In genomic region chr5:119328753-119329602, GRCh38 we compare ENCODE assay signal across 10 cellular contexts. TPM values are rescaled to one million over a fixed set of nuclear protein-coding genes. Genes with fewer than 3 reads are reported as not detected.
DNase-seq lines count a peak whose midpoint lies in the region; ATAC-seq, FAIRE-seq and TF ChIP-seq lines count a peak whose summit lies in the region.
"Had no signal": no experiment of that assay in that cellular context is flagged by ENCODE, and none has a peak within 500 bp of the region (broad histone marks: within the 10 kb centered on the region; RNA-seq: fewer than 3 reads in every experiment).

No MANE protein-coding gene starts in this region.

- no peaks in the 10 kb centered on the region for H3K27me3 ChIP-seq in keratinocyte (ENCODE audit: control insufficient read depth, extremely low read depth, insufficient read depth, low read length)
- H3K27me3 ChIP-seq in upper lobe of right lung = no peaks in the 10 kb centered on the region
- H3K27me3 ChIP-seq in psoas muscle (ENCODE audit: insufficient read depth in 3 of 3, low read length in 2 of 3) = no peaks in the 10 kb centered on the region
- H3K27me3 ChIP-seq: heart left ventricle had no signal

- H3K27ac ChIP-seq in keratinocyte (ENCODE audit: control insufficient read depth, insufficient read depth, low read length) = peak overlapping the region; percentile 42
- peak overlapping the region; percentile 14 for H3K27ac ChIP-seq in upper lobe of right lung
- no peak overlapping the region for H3K27ac ChIP-seq in psoas muscle

- H2AFZ ChIP-seq in keratinocyte (ENCODE audit: control insufficient read depth, low read length) = no peak overlapping the region

- peak; percentile 71 for ATAC-seq in activated CD8-positive, alpha-beta memory T cell treated with anti-CD3 and anti-CD28 coated beads, Interleukin-2, amount 10 ng/mL, durations not matched to agents 7 days and 5 days
- no peak for ATAC-seq in upper lobe of right lung
- no peak for ATAC-seq in HG03108 (IDR thresholded peaks at IDR 0.05; ENCODE audit: unreplicated experiment)
- no peak for ATAC-seq in psoas muscle

- dilution Hi-C loops in keratinocyte (cut with MboI; ENCODE audit: extremely low pct_ligation_motif_present, low sequenced_read_pairs) = no loop called here

- H3K9ac ChIP-seq in keratinocyte (ENCODE audit: control insufficient read depth, extremely low read depth, insufficient read depth, low read length) = peak overlapping the region; percentile 19

- H3K27ac Mint-ChIP-seq in activated CD8-positive, alpha-beta memory T cell treated with anti-CD3 and anti-CD28 coated beads, Interleukin-2, amount 10 ng/mL, durations not matched to agents 7 days and 5 days = peak overlapping the region; percentile 92

- no peaks in the 10 kb centered on the region for H4K20me1 ChIP-seq in keratinocyte (ENCODE audit: control insufficient read depth, extremely low read depth, insufficient read depth, low read length)

- CTCF ChIA-PET in activated CD8-positive, alpha-beta memory T cell treated with anti-CD3 and anti-CD28 coated beads, Interleukin-2, amount 10 ng/mL, durations not matched to agents 7 days and 5 days (lab: Charles Lee) = interaction anchor here (1.0 to 5.5 kb wide), 7 partner anchors 11 to 83 kb away, joined by 3 to 37 read pairs (median 5); no protein-coding TSS in a partner anchor

- no peak for TF ChIP-seq CTCF in keratinocyte (optimal IDR thresholded peaks at IDR 0.05 in 1 of 3, IDR thresholded peaks at IDR 0.05 in 1 of 3, conservative IDR thresholded peaks at IDR 0.05 in 1 of 3; ENCODE audit: extremely low read depth in 1 of 3, insufficient read depth in 2 of 3, low read length in 3 of 3)
- no peak for TF ChIP-seq CTCF in upper lobe of right lung (IDR thresholded peaks at IDR 0.05)
- no peak for TF ChIP-seq CTCF in psoas muscle (IDR thresholded peaks at IDR 0.05)

- no peaks in the 10 kb centered on the region for H3K9me3 Mint-ChIP-seq in activated CD8-positive, alpha-beta memory T cell treated with anti-CD3 and anti-CD28 coated beads, Interleukin-2, amount 10 ng/mL, durations not matched to agents 7 days and 5 days (ENCODE audit: low read depth)

- H3K27me3 Mint-ChIP-seq in activated CD8-positive, alpha-beta memory T cell treated with anti-CD3 and anti-CD28 coated beads, Interleukin-2, amount 10 ng/mL, durations not matched to agents 7 days and 5 days = no peaks in the 10 kb centered on the region

- WGBS in psoas muscle, 3 donors = 77 to 81% (median 79%) methylated on average over 10 of the region's 10 CpGs

- peak overlapping the region; percentile 47 for H3K4me3 Mint-ChIP-seq in activated CD8-positive, alpha-beta memory T cell treated with anti-CD3 and anti-CD28 coated beads, Interleukin-2, amount 10 ng/mL, durations not matched to agents 7 days and 5 days

- H3K4me1 ChIP-seq in keratinocyte (ENCODE audit: control insufficient read depth, extremely low read depth, insufficient read depth, low read length) (peaks cover 42% of the 10 kb centered on the region), upper lobe of right lung (peaks cover 4% of the 10 kb centered on the region), psoas muscle (no peaks in the 10 kb centered on the region)

- DNase-seq in activated CD8-positive, alpha-beta memory T cell treated with anti-CD3 and anti-CD28 coated beads, Interleukin-2, amount 10 ng/mL, durations not matched to agents 7 days and 5 days = peak; percentile 83
- no peak for DNase-seq in activated CD8-positive, alpha-beta memory T cell treated with anti-CD3 and anti-CD28 coated beads for 24 hours
- DNase-seq in activated T-helper 1 cell treated with Interleukin-2 at 50 U/mL for 16 hours (ENCODE audit: low read depth) (peak; percentile 43), keratinocyte (ENCODE audit: low read depth, low spot score) (no peak), upper lobe of right lung (no peak), medulla oblongata (ENCODE audit: extremely low spot score) (no peak), psoas muscle (no peak)
- DNase-seq: heart left ventricle, NCI-H2081 treated with DMSO at 0.1 percent for 48 hours had no signal

- H3K9me3 ChIP-seq in keratinocyte (ENCODE audit: control insufficient read depth, low read depth, low read length) (no peaks in the 10 kb centered on the region), upper lobe of right lung (no peaks in the 10 kb centered on the region), psoas muscle (no peaks in the 10 kb centered on the region)
- H3K9me3 ChIP-seq: heart left ventricle had no signal

- peak overlapping the region; percentile 26 for H3K4me2 ChIP-seq in keratinocyte (ENCODE audit: control insufficient read depth, extremely low read depth, insufficient read depth, low read depth, low read length)

- FAIRE-seq in keratinocyte (lab: Jason Lieb, UNC) = peak; percentile 26

- intact Hi-C loops in upper lobe of right lung (cut with DNase I) (no loop called here), psoas muscle (cut with DNase I) (no loop called here)

- H3K4me1 Mint-ChIP-seq in activated CD8-positive, alpha-beta memory T cell treated with anti-CD3 and anti-CD28 coated beads, Interleukin-2, amount 10 ng/mL, durations not matched to agents 7 days and 5 days = peaks cover 89% of the 10 kb centered on the region

- H3K36me3 ChIP-seq in keratinocyte (ENCODE audit: control insufficient read depth in 2 of 2, extremely low read depth in 1 of 2, insufficient read depth in 2 of 2, low read length in 2 of 2) = no peaks in the 10 kb centered on the region
- H3K36me3 ChIP-seq in upper lobe of right lung = no peaks in the 10 kb centered on the region
- H3K36me3 ChIP-seq in psoas muscle (ENCODE audit: insufficient read depth in 1 of 2, low read depth in 1 of 2) = no peaks in the 10 kb centered on the region
- H3K36me3 ChIP-seq: heart left ventricle had no signal

- H3K36me3 Mint-ChIP-seq in activated CD8-positive, alpha-beta memory T cell treated with anti-CD3 and anti-CD28 coated beads, Interleukin-2, amount 10 ng/mL, durations not matched to agents 7 days and 5 days = peaks cover 8% of the 10 kb centered on the region

- H3K9me1 ChIP-seq in keratinocyte (ENCODE audit: control insufficient read depth, extremely low read depth, insufficient read depth, low read length) = peaks cover 2% of the 10 kb centered on the region

- peaks cover 19% of the 10 kb centered on the region for H3K79me2 ChIP-seq in keratinocyte (ENCODE audit: control insufficient read depth, insufficient read depth, low read length)

- H3K4me3 ChIP-seq in keratinocyte (ENCODE audit: control insufficient read depth in 2 of 3, extremely low read depth in 1 of 3, insufficient read depth in 2 of 3, low read depth in 1 of 3, low read length in 3 of 3) (no peak overlapping the region), upper lobe of right lung (no peak overlapping the region), psoas muscle (no peak overlapping the region)
- H3K4me3 ChIP-seq: heart left ventricle had no signal

RNA-seq across cellular contexts. Expression of gene TNFAIP8, which starts 26.8 kb away (rescaled TPM):
- 100 to 1,000 TPM; 106 to 109 TPM for total RNA-seq in activated CD8-positive, alpha-beta memory T cell treated with anti-CD3 and anti-CD28 coated beads, Interleukin-2, amount 10 ng/mL, durations not matched to agents 7 days and 5 days
- 12.5 to 20.8 TPM (median 15.6 TPM) in 3 replicates for polyA plus RNA-seq in keratinocyte
- 35.7 TPM for polyA plus RNA-seq in keratinocyte (2011; ENCODE audit: low read depth)
- polyA plus RNA-seq in keratinocyte (2011; cell fraction: cytosol; rRNA removed) = 9.4 and 14.7 TPM in 2 replicates
- 12.1 and 15.3 TPM in 2 replicates for polyA plus RNA-seq in keratinocyte (2011; cell fraction: nucleus; rRNA removed)
- 10.3 and 27.0 TPM in 2 replicates for polyA plus RNA-seq in keratinocyte (2012; ENCODE audit: low replicate concordance)
- polyA minus RNA-seq in keratinocyte = 0.23 to 15.2 TPM (median 7.0 TPM) in 3 replicates
- 9.6 TPM for polyA minus RNA-seq in keratinocyte (2011; cell fraction: cytosol; rRNA and poly(A)+ RNA removed)
- 7.2 and 13.7 TPM in 2 replicates for polyA minus RNA-seq in keratinocyte (2011; cell fraction: nucleus; rRNA and poly(A)+ RNA removed)
- 22.4 TPM for total RNA-seq in upper lobe of right lung
- 1 to 10 TPM in 3 of 4 donors, under 1 TPM in 1; 0.73 to 2.5 (median 2.1) TPM for total RNA-seq in psoas muscle
- polyA plus RNA-seq in psoas muscle = 1 to 10 TPM; 1.2 to 1.6 (median 1.5) TPM

Comparison
In these comparisons a context has a peak if more than half of its experiments do, and no peak if none do; other contexts are left out.
1. DNase-seq: peak in activated CD8-positive, alpha-beta memory T cell treated with anti-CD3 and anti-CD28 coated beads, Interleukin-2, amount 10 ng/mL, durations not matched to agents 7 days and 5 days (single experiment) and activated T-helper 1 cell treated with Interleukin-2 at 50 U/mL for 16 hours (single experiment); none in activated CD8-positive, alpha-beta memory T cell treated with anti-CD3 and anti-CD28 coated beads for 24 hours (single experiment), keratinocyte (single experiment), upper lobe of right lung (single experiment), medulla oblongata (single experiment) and psoas muscle (0 of 2).